Comparison of ENCODE assay signal across 12 cellular contexts in genomic region chr17:74214642-74215331, GRCh38. TPM values are rescaled to one million over a fixed set of nuclear protein-coding genes. Genes with fewer than 3 reads are reported as not detected.
A peak's percentile ranks its signal among the peaks of the same experiment; 100 is the strongest.
DNase-seq lines count a peak whose midpoint lies in the region; ATAC-seq, FAIRE-seq and TF ChIP-seq lines count a peak whose summit lies in the region.
"Had no signal": no experiment of that assay in that cellular context is flagged by ENCODE, and none has a peak within 500 bp of the region (broad histone marks: within the 10 kb centered on the region; RNA-seq: fewer than 3 reads in every experiment).

No MANE protein-coding gene starts in this region.

- intact Hi-C loops in GM12878 (cut with micrococcal nuclease; ENCODE audit: unreplicated experiment), result loop anchor here (5.0 kb wide), 1 partner anchor 68 kb away; no protein-coding TSS in a partner anchor
- intact Hi-C loops in body of pancreas (cut with DNase I), result no loop called here

- H4K91ac ChIP-seq in H9 (ENCODE audit: insufficient read length, low read depth, low read length), result no peak overlapping the region

- no TSS peak for BruUV-seq in GM12878 (replicated peaks; lab: Mats Ljungman, UMichigan)

- H2BK20ac ChIP-seq in H9 (ENCODE audit: low read depth, low read length, poor library complexity, severe bottlenecking), result no peak overlapping the region

- no peaks in the 10 kb centered on the region for H3K79me2 ChIP-seq in H9 (ENCODE audit: insufficient read depth, low read length)
- peaks cover 15% of the 10 kb centered on the region for H3K79me2 ChIP-seq in GM12878 (ENCODE audit: control insufficient read depth, insufficient read depth, low read length)

- no peak overlapping the region for H3K56ac ChIP-seq in H9 (ENCODE audit: insufficient read length, low read depth, low read length)

- DNase-seq in AG04450 (ENCODE audit: low read depth, low spot score) (no peak), H9 (no peak), GM12878 (ENCODE audit: low read depth, low spot score) (no peak), naive B cell (no peak), body of pancreas (no peak), NCI-H446 treated with DMSO at 0.1 percent for 48 hours (lab: John Stamatoyannopoulos, UW) (no peak)

- H4K8ac ChIP-seq in H9 (replicated peaks; ENCODE audit: insufficient read length, low read depth, low read length), result no peak overlapping the region

- H3K4me3 ChIP-seq in AG04450 (ENCODE audit: low read depth, low read length) (peak overlapping the region; percentile 63; the same call in 1 of the 2 replicates), GM12878 (peak overlapping the region; percentile 77; the same call in 1 of the 2 replicates), body of pancreas (no peak overlapping the region)

- no peak overlapping the region for H2BK120ac ChIP-seq in H9 (ENCODE audit: low read depth, low read length, poor library complexity, severe bottlenecking)

- H3K4me1 ChIP-seq in H9 (ENCODE audit: insufficient read depth, low read length) (peaks cover 8% of the 10 kb centered on the region; the same call in 1 of the 2 replicates), GM12878 (ENCODE audit: control insufficient read depth, insufficient read depth, low read length) (peaks cover 28% of the 10 kb centered on the region), body of pancreas (peaks cover 46% of the 10 kb centered on the region)

- POLR2A ChIA-PET in AG04450 (lab: Yijun Ruan, JAX) (no interaction called here), GM12878 (lab: Charles Lee) (interaction anchor here (0.6 to 2.1 kb wide), 5 partner anchors 9 to 161 kb away, joined by 3 to 7 read pairs (median 3); no protein-coding TSS in a partner anchor)

- H2BK15ac ChIP-seq in H9 (ENCODE audit: low read depth, low read length), result no peak overlapping the region

- H3K4ac ChIP-seq in H9 (ENCODE audit: low read depth, low read length), result no peak overlapping the region

- H3K27me3 ChIP-seq in AG04450 (ENCODE audit: control insufficient read depth, insufficient read depth, low read length) (no peaks in the 10 kb centered on the region), H9 (ENCODE audit: insufficient read depth, low read length) (peaks cover 3% of the 10 kb centered on the region; the same call in 1 of the 2 replicates), GM12878 (replicated peaks in 1 of 2; ENCODE audit: control insufficient read depth in 2 of 2, insufficient read depth in 2 of 2, low read length in 1 of 2) (no peaks in the 10 kb centered on the region), body of pancreas (no peaks in the 10 kb centered on the region)

- no peak overlapping the region for H3K9ac ChIP-seq in H9 (ENCODE audit: extremely low read depth, insufficient read length, low read length)
- H3K9ac ChIP-seq in GM12878 (ENCODE audit: control insufficient read depth, insufficient read depth, low read length), result peak overlapping the region; percentile 53

- H3K27me3 Mint-ChIP-seq in H9 (ENCODE audit: low read depth), result peaks cover 56% of the 10 kb centered on the region
- no peaks in the 10 kb centered on the region for H3K27me3 Mint-ChIP-seq in naive B cell

- H2BK5ac ChIP-seq in H9 (ENCODE audit: insufficient read length, low read length), result no peak overlapping the region

- RAD21 ChIA-PET in GM12878 (lab: Charles Lee; ENCODE audit: unreplicated experiment), result no interaction called here

- no CpG with 5 or more reads among the region's 13 CpGs for WGBS in H9 (ENCODE audit: extremely low coverage, insufficient read length, low lambda C conversion rate)
- 79% methylated on average over 11 of the region's 13 CpGs for WGBS in GM12878 (ENCODE audit: insufficient coverage, insufficient replicate concordance, low lambda C conversion rate, missing lambda C conversion rate)
- WGBS in body of pancreas, 2 donors, result 43 to 57% methylated on average over 7 to 9 of the region's 13 CpGs

- H2BK12ac ChIP-seq in H9 (ENCODE audit: insufficient read length, low read depth, low read length), result no peak overlapping the region

- peaks cover 19% of the 10 kb centered on the region for H3K23me2 ChIP-seq in H9 (ENCODE audit: insufficient read length, low read depth, low read length, poor library complexity, severe bottlenecking)

- H3K4me1 Mint-ChIP-seq in H9, result peaks cover 37 to 47% of the 10 kb centered on the region in 2 experiments
- peaks cover 33 to 56% (median 49%) of the 10 kb centered on the region in 3 donors for H3K4me1 Mint-ChIP-seq in naive B cell

- no peak for TF ChIP-seq EP300 in GM12878 (IDR thresholded peaks at IDR 0.05; ENCODE audit: borderline replicate concordance in 1 of 2, control insufficient read depth in 1 of 2, low read depth in 2 of 2, low read length in 2 of 2)

- H3K23ac ChIP-seq in H9 (ENCODE audit: insufficient read length, low read depth, low read length), result no peak overlapping the region

- FAIRE-seq in GM12878 (lab: Jason Lieb, UNC), result no peak
- FAIRE-seq: bronchial epithelial cell, TTC549 had no signal

- H3K79me1 ChIP-seq in H9 (ENCODE audit: insufficient read depth, low read depth, low read length, poor library complexity, severe bottlenecking), result no peaks in the 10 kb centered on the region

- no peak overlapping the region for H2AFZ ChIP-seq in H9 (ENCODE audit: low read length)
- no peak overlapping the region for H2AFZ ChIP-seq in GM12878 (ENCODE audit: control insufficient read depth, low read depth, low read length)

- no peak overlapping the region for H4K5ac ChIP-seq in H9 (ENCODE audit: insufficient read length, low read depth, low read length)

- H3K4me3 Mint-ChIP-seq in H9 (peak overlapping the region; percentile 64 to 83), naive B cell (peak overlapping the region; percentile 82 to 95 (median 87))

- peaks cover 0 to 12% (median 9%) of the 10 kb centered on the region in 3 experiments for H3K36me3 Mint-ChIP-seq in H9 (ENCODE audit: insufficient read depth in 1 of 3, low read depth in 3 of 3)
- H3K36me3 Mint-ChIP-seq in naive B cell, result no peaks in the 10 kb centered on the region

- TF ChIP-seq POLR2A in GM12878 (IDR thresholded peaks at IDR 0.05; ENCODE audit: low read depth, low read length), result no peak
- no peak for TF ChIP-seq POLR2A in body of pancreas (IDR thresholded peaks at IDR 0.05)

- no peak overlapping the region for H3K27ac Mint-ChIP-seq in H9
- peak overlapping the region in 4 of 6 donors; percentile 27 to 95 (median 62) for H3K27ac Mint-ChIP-seq in naive B cell

- CTCF ChIA-PET in AG04450 (lab: Charles Lee) (interaction anchor here (0.6 kb wide), 1 partner anchor 165 kb away, joined by 5 read pairs; no protein-coding TSS in a partner anchor), GM12878 (lab: Yijun Ruan, JAX) (interaction anchor here (0.8 to 3.4 kb wide), 3 partner anchors 11 to 83 kb away, joined by 3 to 25 read pairs (median 12); partner anchors contain the start of gene RPL38)

- no peak for ATAC-seq in GM12878
- no peak for ATAC-seq in naive B cell (ENCODE audit: low read depth in 2 of 2)
- no peak for ATAC-seq in body of pancreas
- ATAC-seq in HG02588 (IDR thresholded peaks at IDR 0.05; ENCODE audit: unreplicated experiment), result no peak
- no peak for ATAC-seq in GM19023 (IDR thresholded peaks at IDR 0.05; ENCODE audit: unreplicated experiment)

- H3T11ph ChIP-seq in H9 (ENCODE audit: low read length), result no peak overlapping the region

- H3K4me2 ChIP-seq in H9 (ENCODE audit: insufficient read depth, insufficient read length, low read length) (no peak overlapping the region), GM12878 (ENCODE audit: control insufficient read depth, insufficient read depth) (peak overlapping the region; percentile 75; the same call in 1 of the 2 replicates)

- no peak overlapping the region for H3K18ac ChIP-seq in H9 (ENCODE audit: insufficient read length, low read depth, low read length)

- TF ChIP-seq CTCF in AG04450 (IDR thresholded peaks at IDR 0.05; ENCODE audit: low read depth, low read length), result no peak
- TF ChIP-seq CTCF in H9 (conservative IDR thresholded peaks at IDR 0.05), result no peak
- no peak for TF ChIP-seq CTCF in GM12878 (IDR thresholded peaks at IDR 0.05 in 2 of 3, conservative IDR thresholded peaks at IDR 0.05 in 1 of 3; ENCODE audit: control insufficient read depth in 2 of 3, extremely low read depth in 1 of 3, insufficient read depth in 1 of 3, low read depth in 3 of 3, low read length in 3 of 3)
- no peak for TF ChIP-seq CTCF in body of pancreas (IDR thresholded peaks at IDR 0.05)

- in situ Hi-C loops in GM12878 (cut with MboI), result loop anchor here (10.0 kb wide), 1 partner anchor 60 kb away; the partner anchor contains the start of gene DNAI2

- peaks cover 7 to 9% of the 10 kb centered on the region in 2 experiments for H3K36me3 ChIP-seq in GM12878 (ENCODE audit: control insufficient read depth in 2 of 2, insufficient read depth in 2 of 2, low read length in 1 of 2)
- no peaks in the 10 kb centered on the region for H3K36me3 ChIP-seq in body of pancreas (replicated peaks in 1 of 2; ENCODE audit: insufficient read depth in 1 of 2, low read depth in 2 of 2)

- SMC1A ChIA-PET in GM12878 (lab: Charles Lee; ENCODE audit: uncharacterized antibody, unreplicated experiment), result no interaction called here

- no peak overlapping the region for H2AK5ac ChIP-seq in H9 (ENCODE audit: insufficient read length, low read length)

- no peak overlapping the region for H3K27ac ChIP-seq in AG04450 (ENCODE audit: low read depth, low read length)
- no peak overlapping the region for H3K27ac ChIP-seq in H9 (ENCODE audit: insufficient read length, low read depth, low read length)
- H3K27ac ChIP-seq in GM12878 (ENCODE audit: control insufficient read depth, insufficient read depth), result no peak overlapping the region; the same call in 1 of the 2 replicates
- H3K27ac ChIP-seq in body of pancreas, result no peak overlapping the region

- H4K20me1 ChIP-seq in H9 (ENCODE audit: control insufficient read depth, insufficient read depth, insufficient read length), result no peaks in the 10 kb centered on the region
- H4K20me1 ChIP-seq in GM12878 (ENCODE audit: control insufficient read depth, insufficient read depth), result peaks cover 3% of the 10 kb centered on the region; the same call in 1 of the 2 replicates

- no peaks in the 10 kb centered on the region; the same call in 1 of the 2 replicates for H3K9me3 ChIP-seq in AG04450 (ENCODE audit: control insufficient read depth, insufficient read depth, low read length)
- H3K9me3 ChIP-seq in H9 (ENCODE audit: control insufficient read depth, low read depth, low read length), result no peaks in the 10 kb centered on the region
- H3K9me3 ChIP-seq in GM12878 (replicated peaks; ENCODE audit: control insufficient read depth, insufficient read depth, low read length), result no peaks in the 10 kb centered on the region
- no peaks in the 10 kb centered on the region for H3K9me3 ChIP-seq in body of pancreas

- no peak overlapping the region for H3K14ac ChIP-seq in H9 (ENCODE audit: insufficient read depth, low read length)

- TF ChIP-seq RAD21 in GM12878 (IDR thresholded peaks at IDR 0.05; ENCODE audit: insufficient read depth, low read depth, low read length), result no peak

- no peaks in the 10 kb centered on the region for H3K9me3 Mint-ChIP-seq in H9
- H3K9me3 Mint-ChIP-seq in naive B cell, result peaks cover 0 to 4% (median 0%) of the 10 kb centered on the region in 7 donors

RNA-seq across cellular contexts. Expression of gene TTYH2, which starts 1.4 kb away (rescaled TPM):
- 3.1 and 4.3 TPM in 2 replicates for polyA plus RNA-seq in AG04450 (2011; rRNA removed)
- polyA minus RNA-seq in AG04450 (2011; rRNA and poly(A)+ RNA removed), result 7.1 and 7.6 TPM in 2 replicates
- total RNA-seq in H9 (2021), result 1.6 and 3.2 TPM in 2 replicates
- total RNA-seq in GM12878 (2013; cell fraction: nucleolus; rRNA removed), result 149 and 160 TPM in 2 replicates
- total RNA-seq in GM12878 (2014; rRNA removed), result 9.7 and 10.7 TPM in 2 replicates
- total RNA-seq in GM12878 (2014; rRNA removed; fragmentation: Illumina TruSeq; extraction: Trizol), result 4.2 and 4.4 TPM in 2 replicates
- 7.7 and 8.5 TPM in 2 replicates for total RNA-seq in GM12878 (2021)
- 2.5 TPM for polyA plus RNA-seq in GM12878 (2011; ENCODE audit: low read depth)
- 14.1 and 25.2 TPM in 2 replicates for polyA plus RNA-seq in GM12878 (2011; rRNA removed)
- 24.7 and 32.7 TPM in 2 replicates for polyA plus RNA-seq in GM12878 (2011; cell fraction: cytosol; rRNA removed)
- 99.0 and 109 TPM in 2 replicates for polyA plus RNA-seq in GM12878 (2011; cell fraction: nucleus; rRNA removed)
- 3.8 and 5.7 TPM in 2 replicates for polyA plus RNA-seq in GM12878 (2012)
- 5.8 and 6.6 TPM in 2 replicates for polyA plus RNA-seq in GM12878 (2014; fragmentation: Illumina TruSeq; extraction: Trizol)
- polyA plus RNA-seq in GM12878 (2014; fragmentation: Nextera tagmentation; extraction: Ambion mirVana), result under 1 TPM; 0.26 to 0.47 TPM
- polyA plus RNA-seq in GM12878 (2014; rRNA removed), result 9.9 and 10.4 TPM in 2 replicates
- 1 to 10 TPM; 6.5 to 6.7 TPM for polyA plus RNA-seq in GM12878 (2016; fragmentation: Nextera tagmentation; extraction: Ambion mirVana)
- polyA minus RNA-seq in GM12878 (2011; rRNA and poly(A)+ RNA removed), result 24.1 and 32.2 TPM in 2 replicates
- 5.4 and 7.2 TPM in 2 replicates for polyA minus RNA-seq in GM12878 (2011; cell fraction: cytosol; rRNA and poly(A)+ RNA removed)
- polyA minus RNA-seq in GM12878 (2011; cell fraction: nucleus; rRNA and poly(A)+ RNA removed), result 20.9 and 23.5 TPM in 2 replicates
- polyA plus RNA-seq in naive B cell (ENCODE audit: low read depth in 6 of 6), result 1 to 10 TPM in 4 of 6 donors, under 1 TPM in 2; 0.57 to 2.0 (median 1.1) TPM
- 10 to 100 TPM in 1 of 2 donors, 1 to 10 TPM in 1; 8.0 to 14.8 TPM for total RNA-seq in body of pancreas

RNA-seq across cellular contexts. Expression of gene RPL38, which starts 11.3 kb away (rescaled TPM):
- polyA plus RNA-seq in AG04450 (2011; rRNA removed) (2,243 and 2,383 TPM in 2 replicates), GM12878 (2011; rRNA removed) (1,375 and 1,634 TPM in 2 replicates), GM12878 (2014; fragmentation: Illumina TruSeq; extraction: Trizol) (1,052 and 1,828 TPM in 2 replicates), GM12878 (2014; fragmentation: Nextera tagmentation; extraction: Ambion mirVana) (1,000 to 10,000 TPM; 2,918 to 3,855 TPM), GM12878 (2014; rRNA removed) (4,938 and 5,822 TPM in 2 replicates), GM12878 (2016; fragmentation: Nextera tagmentation; extraction: Ambion mirVana) (1,000 to 10,000 TPM; 2,421 to 2,570 TPM), naive B cell (ENCODE audit: low read depth in 6 of 6) (1,000 to 10,000 TPM; 1,035 to 2,004 (median 1,907) TPM)
- 715 and 775 TPM in 2 replicates for polyA minus RNA-seq in AG04450 (2011; rRNA and poly(A)+ RNA removed)
- total RNA-seq in H9 (2021) (1,354 and 1,358 TPM in 2 replicates), GM12878 (2014; rRNA removed) (3,474 and 3,658 TPM in 2 replicates), GM12878 (2014; rRNA removed; fragmentation: Illumina TruSeq; extraction: Trizol) (2,756 and 2,777 TPM in 2 replicates), GM12878 (2021) (1,318 and 1,414 TPM in 2 replicates), body of pancreas (100 to 1,000 TPM; 141 to 156 TPM)
- 157 and 160 TPM in 2 replicates for total RNA-seq in GM12878 (2013; cell fraction: nucleolus; rRNA removed)
- polyA plus RNA-seq in GM12878 (2011; ENCODE audit: low read depth), result 1,426 TPM
- polyA plus RNA-seq in GM12878 (2011; cell fraction: cytosol; rRNA removed), result 350 and 2,010 TPM in 2 replicates
- polyA plus RNA-seq in GM12878 (2011; cell fraction: nucleus; rRNA removed), result 901 and 1,479 TPM in 2 replicates
- polyA plus RNA-seq in GM12878 (2012), result 5,418 and 5,579 TPM in 2 replicates
- 1,625 and 2,002 TPM in 2 replicates for polyA minus RNA-seq in GM12878 (2011; rRNA and poly(A)+ RNA removed)
- 442 and 456 TPM in 2 replicates for polyA minus RNA-seq in GM12878 (2011; cell fraction: cytosol; rRNA and poly(A)+ RNA removed)
- polyA minus RNA-seq in GM12878 (2011; cell fraction: nucleus; rRNA and poly(A)+ RNA removed), result 137 and 144 TPM in 2 replicates

RNA-seq across cellular contexts. Expression of gene DNAI2, which starts 59.2 kb away (rescaled TPM):
- polyA plus RNA-seq in AG04450 (2011; rRNA removed), result not detected in 2 replicates
- polyA minus RNA-seq in AG04450 (2011; rRNA and poly(A)+ RNA removed), result not detected in 2 replicates
- not detected in 2 replicates for total RNA-seq in H9 (2021)
- 3.2 and 3.4 TPM in 2 replicates for total RNA-seq in GM12878 (2013; cell fraction: nucleolus; rRNA removed)
- total RNA-seq in GM12878 (2014; rRNA removed), result 0.06 TPM in 1 of 2 replicates, not detected in the other
- 0.13 and 0.14 TPM in 2 replicates for total RNA-seq in GM12878 (2014; rRNA removed; fragmentation: Illumina TruSeq; extraction: Trizol)
- total RNA-seq in GM12878 (2021), result 0.15 and 0.21 TPM in 2 replicates
- polyA plus RNA-seq in GM12878 (2011; ENCODE audit: low read depth), result 0.20 TPM
- 1.0 and 1.8 TPM in 2 replicates for polyA plus RNA-seq in GM12878 (2011; rRNA removed)
- polyA plus RNA-seq in GM12878 (2011; cell fraction: cytosol; rRNA removed), result 0.90 and 1.6 TPM in 2 replicates
- polyA plus RNA-seq in GM12878 (2011; cell fraction: nucleus; rRNA removed), result 6.5 and 10.4 TPM in 2 replicates
- 0.08 and 0.44 TPM in 2 replicates for polyA plus RNA-seq in GM12878 (2012)
- polyA plus RNA-seq in GM12878 (2014; fragmentation: Illumina TruSeq; extraction: Trizol), result 0.10 TPM in 1 of 2 replicates, not detected in the other
- polyA plus RNA-seq in GM12878 (2014; fragmentation: Nextera tagmentation; extraction: Ambion mirVana), result under 1 TPM; 0.04 to 0.08 TPM
- 0.06 and 0.14 TPM in 2 replicates for polyA plus RNA-seq in GM12878 (2014; rRNA removed)
- polyA plus RNA-seq in GM12878 (2016; fragmentation: Nextera tagmentation; extraction: Ambion mirVana), result under 1 TPM; 0.13 to 0.19 TPM
- polyA minus RNA-seq in GM12878 (2011; rRNA and poly(A)+ RNA removed), result 0.73 and 0.93 TPM in 2 replicates
- polyA minus RNA-seq in GM12878 (2011; cell fraction: cytosol; rRNA and poly(A)+ RNA removed), result 0.62 TPM in 1 of 2 replicates, not detected in the other
- polyA minus RNA-seq in GM12878 (2011; cell fraction: nucleus; rRNA and poly(A)+ RNA removed), result 1.5 and 2.1 TPM in 2 replicates
- polyA plus RNA-seq in naive B cell (ENCODE audit: low read depth in 6 of 6), result not detected
- not detected for total RNA-seq in body of pancreas
- total RNA-seq: bronchial epithelial cell, H7, occipital lobe had no signal

Comparison
In these comparisons a context has a peak if more than half of its experiments do, and no peak if none do; other contexts are left out.
1. H3K4me3 ChIP-seq: peak in AG04450 (single experiment) and GM12878 (single experiment); none in body of pancreas (0 of 2).
2. H3K27ac Mint-ChIP-seq: peak in naive B cell (4 of 6); none in H9 (0 of 3).